Comparison of ENCODE assay signal across 1 cellular context in the genomic region with DNA sequence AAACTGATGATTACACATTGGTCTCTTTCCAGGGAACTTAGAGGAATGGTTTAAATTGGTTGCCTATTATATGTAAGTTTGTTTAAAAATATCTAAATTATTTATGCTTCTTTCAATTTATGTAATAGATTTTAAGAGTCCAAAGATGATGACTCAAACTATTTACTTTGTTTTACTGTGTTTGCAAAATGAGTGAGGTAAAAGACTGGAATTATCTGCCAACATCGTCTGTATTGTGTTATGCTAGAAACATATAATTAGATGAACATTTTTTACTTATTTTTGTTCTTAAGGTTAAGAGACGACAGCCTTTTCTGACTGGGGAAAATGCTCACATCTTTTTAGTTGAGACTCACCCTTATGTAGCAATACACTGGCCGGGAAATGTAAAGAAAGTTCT.
TF ChIP-seq lines count a peak whose summit lies in the region.

No MANE protein-coding gene starts in this region.

TF ChIP-seq in A549, 52 proteins besides CTCF, POLR2A, EP300 and RAD21 (continued from another document):
- TF ChIP-seq, protein P1, sequence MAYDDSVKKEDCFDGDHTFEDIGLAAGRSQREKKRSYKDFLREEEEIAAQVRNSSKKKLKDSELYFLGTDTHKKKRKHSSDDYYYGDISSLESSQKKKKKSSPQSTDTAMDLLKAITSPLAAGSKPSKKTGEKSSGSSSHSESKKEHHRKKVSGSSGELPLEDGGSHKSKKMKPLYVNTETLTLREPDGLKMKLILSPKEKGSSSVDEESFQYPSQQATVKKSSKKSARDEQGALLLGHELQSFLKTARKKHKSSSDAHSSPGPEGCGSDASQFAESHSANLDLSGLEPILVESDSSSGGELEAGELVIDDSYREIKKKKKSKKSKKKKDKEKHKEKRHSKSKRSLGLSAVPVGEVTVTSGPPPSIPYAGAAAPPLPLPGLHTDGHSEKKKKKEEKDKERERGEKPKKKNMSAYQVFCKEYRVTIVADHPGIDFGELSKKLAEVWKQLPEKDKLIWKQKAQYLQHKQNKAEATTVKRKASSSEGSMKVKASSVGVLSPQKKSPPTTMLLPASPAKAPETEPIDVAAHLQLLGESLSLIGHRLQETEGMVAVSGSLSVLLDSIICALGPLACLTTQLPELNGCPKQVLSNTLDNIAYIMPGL (CRISPR knock-in tag; IDR thresholded peaks at IDR 0.05; ENCODE audit: borderline replicate concordance): no peak
- TF ChIP-seq KDM5A (IDR thresholded peaks at IDR 0.05) (no peak), JUNB (IDR thresholded peaks at IDR 0.05) (no peak), RARB (CRISPR knock-in tag; IDR thresholded peaks at IDR 0.05) (no peak), CEBPB (IDR thresholded peaks at IDR 0.05) (no peak), CBX8 (IDR thresholded peaks at IDR 0.05) (no peak), BHLHE40 (IDR thresholded peaks at IDR 0.05; ENCODE audit: low read depth, low read length) (no peak), HOXB5 (CRISPR knock-in tag; IDR thresholded peaks at IDR 0.05) (no peak), SREBF2 (IDR thresholded peaks at IDR 0.05) (no peak), KDM1A (IDR thresholded peaks at IDR 0.05; ENCODE audit: low read depth) (no peak)
- TF ChIP-seq, protein P2, sequence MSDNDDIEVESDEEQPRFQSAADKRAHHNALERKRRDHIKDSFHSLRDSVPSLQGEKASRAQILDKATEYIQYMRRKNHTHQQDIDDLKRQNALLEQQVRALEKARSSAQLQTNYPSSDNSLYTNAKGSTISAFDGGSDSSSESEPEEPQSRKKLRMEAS (IDR thresholded peaks at IDR 0.05): no peak
